ENCODE assay signal across 9 cellular contexts in the genomic region with DNA sequence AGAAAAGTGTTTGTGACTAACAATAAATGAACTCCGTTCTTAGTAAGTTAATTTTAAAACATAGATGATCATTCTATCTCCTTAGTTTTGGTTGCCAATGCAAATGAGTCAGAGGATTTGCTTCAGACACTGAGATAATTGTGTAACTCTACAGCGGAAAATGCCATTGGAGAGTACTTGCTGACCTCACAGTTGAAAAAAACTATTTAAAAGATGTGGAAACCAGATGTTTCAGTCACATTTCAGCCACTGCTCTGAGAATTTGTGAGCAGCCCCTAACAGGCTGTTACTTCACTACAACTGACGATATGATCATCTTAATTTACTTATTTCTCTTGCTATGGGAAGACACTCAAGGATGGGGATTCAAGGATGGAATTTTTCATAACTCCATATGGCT. TPM values are rescaled to one million over a fixed set of nuclear protein-coding genes. Genes with fewer than 3 reads are reported as not detected.
DNase-seq lines count a peak whose midpoint lies in the region; ATAC-seq, FAIRE-seq and TF ChIP-seq lines count a peak whose summit lies in the region.
"Had no signal": no experiment of that assay in that cellular context is flagged by ENCODE, and none has a peak within 500 bp of the region (broad histone marks: within the 10 kb centered on the region; RNA-seq: fewer than 3 reads in every experiment).

A gene with protein sequence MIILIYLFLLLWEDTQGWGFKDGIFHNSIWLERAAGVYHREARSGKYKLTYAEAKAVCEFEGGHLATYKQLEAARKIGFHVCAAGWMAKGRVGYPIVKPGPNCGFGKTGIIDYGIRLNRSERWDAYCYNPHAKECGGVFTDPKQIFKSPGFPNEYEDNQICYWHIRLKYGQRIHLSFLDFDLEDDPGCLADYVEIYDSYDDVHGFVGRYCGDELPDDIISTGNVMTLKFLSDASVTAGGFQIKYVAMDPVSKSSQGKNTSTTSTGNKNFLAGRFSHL (plus strand): TSS at position 234 of the 400 bp plus-strand sequence. CDS start 75 bp downstream, at position 309.

- TF ChIP-seq POLR2A in vagina (IDR thresholded peaks at IDR 0.05), result peak in 1 of 2 donors; percentile 46

- H3K4me3 ChIP-seq in bronchial epithelial cell (ENCODE audit: low read depth, low read length) (no peak within 1 kb of the TSS), lower lobe of right lung (peak within 1 kb of the TSS; percentile 6), vagina (no peak within 1 kb of the TSS)

- TF ChIP-seq CTCF in bronchial epithelial cell (IDR thresholded peaks at IDR 0.05; ENCODE audit: insufficient read depth, low read length, severe bottlenecking) (no peak), lower lobe of right lung (IDR thresholded peaks at IDR 0.05) (no peak), vagina (IDR thresholded peaks at IDR 0.05) (no peak)

- FAIRE-seq in bronchial epithelial cell (lab: Jason Lieb, UNC), result no peak

- H3K4me1 ChIP-seq in lower lobe of right lung (no peaks in the 10 kb centered on the region), vagina (no peaks in the 10 kb centered on the region)

- no peaks in the 10 kb centered on the region for H3K36me3 Mint-ChIP-seq in activated T-helper 17 cell treated with anti-CD3 and anti-CD28 coated beads, Interleukin-2, amount 50 U/mL, for 72 hours (ENCODE audit: low read depth)
- H3K36me3 Mint-ChIP-seq: activated CD4-positive, alpha-beta memory T cell treated with anti-CD3 and anti-CD28 coated beads for 36 hours had no signal

- intact Hi-C loops in lower lobe of right lung (cut with DNase I) (no loop called here), vagina (cut with DNase I) (no loop called here)

- H3K4me3 Mint-ChIP-seq in activated T-helper 17 cell treated with anti-CD3 and anti-CD28 coated beads, Interleukin-2, amount 50 U/mL, for 72 hours, result no peak within 1 kb of the TSS
- H3K4me3 Mint-ChIP-seq: activated CD4-positive, alpha-beta memory T cell treated with anti-CD3 and anti-CD28 coated beads for 36 hours had no signal

- H3K9me3 Mint-ChIP-seq in activated T-helper 17 cell treated with anti-CD3 and anti-CD28 coated beads, Interleukin-2, amount 50 U/mL, for 72 hours, result no peaks in the 10 kb centered on the region
- H3K9me3 Mint-ChIP-seq: activated CD4-positive, alpha-beta memory T cell treated with anti-CD3 and anti-CD28 coated beads for 36 hours had no signal

- peak; percentile 48 to 59 for ATAC-seq in lower lobe of right lung
- ATAC-seq in activated T-helper 17 cell treated with anti-CD3 and anti-CD28 coated beads, Interleukin-2, amount 50 U/mL, for 72 hours (replicated peaks), result no peak
- no peak for ATAC-seq in GM18870 (IDR thresholded peaks at IDR 0.05; ENCODE audit: unreplicated experiment)
- no peak for ATAC-seq in GM18520 (IDR thresholded peaks at IDR 0.05; ENCODE audit: unreplicated experiment)

- H3K4me1 Mint-ChIP-seq in activated T-helper 17 cell treated with anti-CD3 and anti-CD28 coated beads, Interleukin-2, amount 50 U/mL, for 72 hours, result no peaks in the 10 kb centered on the region

- H3K9me3 ChIP-seq in lower lobe of right lung, result no peaks in the 10 kb centered on the region
- H3K9me3 ChIP-seq in vagina, result no peaks in the 10 kb centered on the region

- H3K27ac ChIP-seq in lower lobe of right lung (peak within 1 kb of the TSS; percentile 27), vagina (peak within 1 kb of the TSS; percentile 57)

- DNase-seq in M059J (ENCODE audit: low read depth) (peak; percentile 73), bronchial epithelial cell (ENCODE audit: low read depth) (peak; percentile 77), lower lobe of right lung (no peak), vagina (ENCODE audit: extremely low spot score in 2 of 2) (no peak)
- DNase-seq: activated CD4-positive, alpha-beta memory T cell treated with anti-CD3 and anti-CD28 coated beads for 36 hours; NCI-H1436 treated with DMSO at 0.1 percent for 48 hours had no signal

- no peaks in the 10 kb centered on the region for H3K27me3 Mint-ChIP-seq in activated T-helper 17 cell treated with anti-CD3 and anti-CD28 coated beads, Interleukin-2, amount 50 U/mL, for 72 hours
- H3K27me3 Mint-ChIP-seq: activated CD4-positive, alpha-beta memory T cell treated with anti-CD3 and anti-CD28 coated beads for 36 hours had no signal

- no peaks in the 10 kb centered on the region for H3K27me3 ChIP-seq in bronchial epithelial cell (ENCODE audit: control insufficient read depth, insufficient read depth, low read length)
- H3K27me3 ChIP-seq in lower lobe of right lung (ENCODE audit: low read depth), result no peaks in the 10 kb centered on the region
- H3K27me3 ChIP-seq in vagina, result no peaks in the 10 kb centered on the region

- no peak within 1 kb of the TSS for H3K27ac Mint-ChIP-seq in activated T-helper 17 cell treated with anti-CD3 and anti-CD28 coated beads, Interleukin-2, amount 50 U/mL, for 72 hours
- H3K27ac Mint-ChIP-seq: activated CD4-positive, alpha-beta memory T cell treated with anti-CD3 and anti-CD28 coated beads for 36 hours had no signal

- H3K36me3 ChIP-seq in bronchial epithelial cell (ENCODE audit: control insufficient read depth, insufficient read depth, low read length) (no peaks in the 10 kb centered on the region), lower lobe of right lung (no peaks in the 10 kb centered on the region), vagina (no peaks in the 10 kb centered on the region)

RNA-seq across cellular contexts. Expression of the gene that starts here (rescaled TPM):
- total RNA-seq in M059J (2014; rRNA removed; shearing (Covaris generic)), result not detected in 2 replicates
- total RNA-seq in bronchial epithelial cell, result 0.13 and 2.6 TPM in 2 replicates
- 2.1 TPM for total RNA-seq in lower lobe of right lung
- 2.0 TPM for total RNA-seq in vagina
- total RNA-seq in activated T-helper 17 cell treated with anti-CD3 and anti-CD28 coated beads, Interleukin-2, amount 50 U/mL, for 72 hours, result not detected
- total RNA-seq: activated CD4-positive, alpha-beta memory T cell treated with anti-CD3 and anti-CD28 coated beads for 36 hours had no signal

Comparison
In these comparisons a context has a peak if more than half of its experiments do, and no peak if none do; other contexts are left out.
1. Peak in DNase-seq in M059J; RNA of the gene not detected or under 1 TPM.
2. ATAC-seq: peak in lower lobe of right lung (2 of 2); none in activated T-helper 17 cell treated with anti-CD3 and anti-CD28 coated beads, Interleukin-2, amount 50 U/mL, for 72 hours (single experiment), GM18870 (single experiment) and GM18520 (single experiment).